8 cellular contexts compared by ENCODE assay signal in the genomic region with DNA sequence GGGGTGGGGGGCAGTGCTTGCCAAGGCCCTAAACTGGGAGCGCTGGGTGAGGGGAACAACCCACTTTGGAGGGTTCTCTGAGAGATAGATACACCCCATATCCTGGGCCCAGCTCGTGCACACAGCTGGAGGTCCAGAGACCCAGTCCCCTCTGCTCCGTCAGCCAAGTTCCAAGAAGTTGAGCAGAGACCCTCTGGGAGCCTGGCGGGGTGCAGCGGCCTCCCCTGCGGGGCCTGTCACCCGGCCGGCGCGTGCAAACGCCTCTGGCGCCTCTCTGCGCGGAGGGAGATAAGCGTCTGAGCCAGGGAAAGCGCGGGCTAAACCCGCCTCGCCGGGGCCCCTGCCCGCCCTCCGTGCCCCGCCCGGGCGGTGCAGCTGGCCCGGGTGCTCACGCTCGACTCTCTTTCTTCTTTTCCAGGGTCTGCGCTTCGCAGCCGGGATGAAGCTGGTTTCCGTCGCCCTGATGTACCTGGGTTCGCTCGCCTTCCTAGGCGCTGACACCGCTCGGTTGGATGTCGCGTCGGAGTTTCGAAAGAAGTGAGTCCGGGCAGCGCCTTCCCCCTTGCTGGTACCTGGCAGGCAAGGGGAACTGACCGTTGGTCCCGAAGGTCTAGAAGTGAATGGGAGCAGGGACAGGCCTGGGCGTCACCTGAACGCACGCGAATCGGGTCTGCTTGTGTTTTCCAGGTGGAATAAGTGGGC. TPM values are rescaled to one million over a fixed set of nuclear protein-coding genes. Genes with fewer than 3 reads are reported as not detected.
A peak's percentile ranks its signal among the peaks of the same experiment; 100 is the strongest.
DNase-seq lines count a peak whose midpoint lies in the region; ATAC-seq, FAIRE-seq and TF ChIP-seq lines count a peak whose summit lies in the region.

No MANE protein-coding gene starts in this region.

- ATAC-seq in activated T-helper 17 cell treated with anti-CD3 and anti-CD28 coated beads, Interleukin-2, amount 50 U/mL, for 72 hours (replicated peaks): no peak
- ATAC-seq in pancreas: peak in 3 of 4 donors; percentile 8 to 16 (median 8)
- no peak for ATAC-seq in HG02870 (IDR thresholded peaks at IDR 0.05; ENCODE audit: unreplicated experiment)
- ATAC-seq in GM18870 (IDR thresholded peaks at IDR 0.05; ENCODE audit: unreplicated experiment): no peak
- no peak for ATAC-seq in GM18511 (IDR thresholded peaks at IDR 0.05; ENCODE audit: unreplicated experiment)

- peaks cover 18% of the 10 kb centered on the region for H3K4me1 Mint-ChIP-seq in activated T-helper 17 cell treated with anti-CD3 and anti-CD28 coated beads, Interleukin-2, amount 50 U/mL, for 72 hours

- H3K4me1 ChIP-seq in DOHH2 (ENCODE audit: control insufficient read depth, low read length): peaks cover 70% of the 10 kb centered on the region
- H3K4me1 ChIP-seq in pancreas: peaks cover 9 to 45% (median 21%) of the 10 kb centered on the region in 3 donors

- H3K4me3 Mint-ChIP-seq in activated T-helper 17 cell treated with anti-CD3 and anti-CD28 coated beads, Interleukin-2, amount 50 U/mL, for 72 hours: peak overlapping the region; percentile 94

- H3K9me2 ChIP-seq in DOHH2 (replicated peaks; ENCODE audit: control insufficient read depth, low read length): no peaks in the 10 kb centered on the region

- peaks cover 74% of the 10 kb centered on the region for H3K27me3 ChIP-seq in DOHH2 (ENCODE audit: control insufficient read depth, low read length)
- no peaks in the 10 kb centered on the region for H3K27me3 ChIP-seq in pancreas

- H3K9me3 ChIP-seq in DOHH2 (ENCODE audit: control insufficient read depth, insufficient read depth, low read length): no peaks in the 10 kb centered on the region
- H3K9me3 ChIP-seq in pancreas: no peaks in the 10 kb centered on the region

- no peak for FAIRE-seq in pancreas (lab: Jason Lieb, UNC)

- intact Hi-C loops in head of caudate nucleus (cut with DNase I) (loop anchor here (5.0 to 10.0 kb wide), 3 partner anchors 98 to 548 kb away; no protein-coding TSS in a partner anchor), pancreas (cut with DNase I) (loop anchor here in 2 of 3 donors (5.0 kb wide), 2 partner anchors 93 to 98 kb away; no protein-coding TSS in a partner anchor)

- peak overlapping the region; percentile 65 for H3K4me2 ChIP-seq in DOHH2 (ENCODE audit: low read length)

- peaks cover 20% of the 10 kb centered on the region for H3K27me3 Mint-ChIP-seq in activated T-helper 17 cell treated with anti-CD3 and anti-CD28 coated beads, Interleukin-2, amount 50 U/mL, for 72 hours

- TF ChIP-seq POLR2A in NB4 (IDR thresholded peaks at IDR 0.05; ENCODE audit: extremely low read depth, insufficient read length): no peak

- no peaks in the 10 kb centered on the region for H3K79me2 ChIP-seq in DOHH2 (ENCODE audit: control insufficient read depth, low read length)

- TF ChIP-seq CTCF in DOHH2 (IDR thresholded peaks at IDR 0.05; ENCODE audit: low read depth, low read length, poor library complexity, severe bottlenecking) (no peak), NB4 (IDR thresholded peaks at IDR 0.05; ENCODE audit: low read depth, low read length) (no peak), pancreas (IDR thresholded peaks at IDR 0.05) (no peak)

- DNase-seq in NB4 (ENCODE audit: low read depth) (peak; percentile 71), head of caudate nucleus (peak in 29 of 42 donors; percentile 14 to 65 (median 36)), pancreas (peak in 4 of 6 donors; percentile 19 to 78 (median 59))

- H3K9me3 Mint-ChIP-seq in activated T-helper 17 cell treated with anti-CD3 and anti-CD28 coated beads, Interleukin-2, amount 50 U/mL, for 72 hours: no peaks in the 10 kb centered on the region

- no peaks in the 10 kb centered on the region for H4K20me1 ChIP-seq in DOHH2 (ENCODE audit: control insufficient read depth, insufficient read depth, low read depth, low read length)

- peaks cover 4% of the 10 kb centered on the region; the same call in 1 of the 2 replicates for H3F3A ChIP-seq in DOHH2 (ENCODE audit: control insufficient read depth, insufficient read depth)

- H3K36me3 Mint-ChIP-seq in activated T-helper 17 cell treated with anti-CD3 and anti-CD28 coated beads, Interleukin-2, amount 50 U/mL, for 72 hours (ENCODE audit: low read depth): peaks cover 54% of the 10 kb centered on the region

- no peaks in the 10 kb centered on the region for H3K36me3 ChIP-seq in DOHH2 (ENCODE audit: control insufficient read depth, low read length)
- H3K36me3 ChIP-seq in pancreas: no peaks in the 10 kb centered on the region

- WGBS in pancreas, 2 donors: 1% methylated on average over 51 of the region's 51 CpGs

- H3K27ac Mint-ChIP-seq in activated T-helper 17 cell treated with anti-CD3 and anti-CD28 coated beads, Interleukin-2, amount 50 U/mL, for 72 hours: peak overlapping the region; percentile 97

- peak overlapping the region; percentile 69 for H3K4me3 ChIP-seq in DOHH2 (ENCODE audit: low read length)
- H3K4me3 ChIP-seq in NB4 (ENCODE audit: low read depth, low read length): peak overlapping the region; percentile 74
- H3K4me3 ChIP-seq in pancreas: peak overlapping the region; percentile 40 to 84 (median 50)

- H3K27ac ChIP-seq in DOHH2 (ENCODE audit: low read depth, low read length): no peak overlapping the region
- peak overlapping the region in 2 of 4 donors; percentile 93 to 94 for H3K27ac ChIP-seq in pancreas

RNA-seq across cellular contexts. Expression of gene ADM, which starts 0.5 kb away (rescaled TPM):
- total RNA-seq in activated T-helper 17 cell treated with anti-CD3 and anti-CD28 coated beads, Interleukin-2, amount 50 U/mL, for 72 hours: 100 to 1,000 TPM in 1 of 2 donors, 10 to 100 TPM in 1; 11.7 to 100 TPM
- total RNA-seq in pancreas: 1 to 10 TPM; 4.1 to 8.4 (median 7.0) TPM
- polyA plus RNA-seq in pancreas: 10 to 100 TPM; 10.8 to 20.0 TPM

RNA-seq across cellular contexts. Expression of gene SBF2, which starts 11.4 kb away (rescaled TPM):
- total RNA-seq in activated T-helper 17 cell treated with anti-CD3 and anti-CD28 coated beads, Interleukin-2, amount 50 U/mL, for 72 hours: 10 to 100 TPM; 33.3 to 42.5 TPM
- 10 to 100 TPM in 3 of 6 donors, 1 to 10 TPM in 3; 7.8 to 21.8 (median 10.3) TPM for total RNA-seq in pancreas
- polyA plus RNA-seq in pancreas: 10 to 100 TPM in 1 of 2 donors, 1 to 10 TPM in 1; 4.6 to 11.2 TPM

Comparison
In these comparisons a context has a peak if more than half of its experiments do, and no peak if none do; other contexts are left out.
1. ATAC-seq: peak in pancreas (3 of 4); none in activated T-helper 17 cell treated with anti-CD3 and anti-CD28 coated beads, Interleukin-2, amount 50 U/mL, for 72 hours (single experiment), HG02870 (single experiment), GM18870 (single experiment) and GM18511 (single experiment).
2. Peak in every context shown above with its lines, with median percentiles within 50 percentile points of each other: H3K4me3 ChIP-seq and DNase-seq.